16 cellular contexts compared by ENCODE assay signal in the genomic region with DNA sequence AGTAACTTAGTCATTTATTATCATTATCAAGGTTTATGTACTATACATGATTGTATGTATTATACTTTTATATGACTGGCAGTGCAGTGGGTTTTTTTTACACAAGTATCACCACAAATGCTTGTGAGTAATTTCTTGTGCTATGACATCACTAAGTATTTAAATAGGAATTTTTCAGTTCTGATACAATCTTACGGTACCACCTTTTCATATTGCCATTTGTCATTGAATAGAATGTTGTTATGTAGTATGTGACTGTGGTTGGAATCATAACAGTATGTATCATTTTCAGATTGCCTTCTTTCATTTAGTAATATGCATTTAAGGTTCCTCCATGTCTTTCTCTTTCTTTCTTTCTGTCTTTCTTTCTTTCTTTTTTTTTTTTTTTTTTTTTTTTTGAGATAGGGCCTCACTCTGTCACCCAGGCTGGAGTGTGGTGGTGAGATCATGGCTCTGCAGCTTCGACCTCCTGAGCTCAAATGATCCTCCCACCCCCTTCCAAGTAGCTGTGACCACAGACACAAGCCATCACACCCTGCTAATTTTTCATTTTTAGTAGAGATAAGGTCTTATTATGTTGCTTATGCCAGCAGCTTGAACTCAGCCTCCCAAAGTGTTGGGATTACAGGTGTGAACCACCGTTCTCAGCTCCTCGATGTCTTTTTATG.
DNase-seq lines count a peak whose midpoint lies in the region; ATAC-seq lines count a peak whose summit lies in the region.
"Had no signal": no experiment of that assay in that cellular context is flagged by ENCODE, and none has a peak within 500 bp of the region (broad histone marks: within the 10 kb centered on the region; RNA-seq: fewer than 3 reads in every experiment).

No MANE protein-coding gene starts in this region.

- peaks cover 72% of the 10 kb centered on the region for H3K4me1 Mint-ChIP-seq in stimulated activated effector memory CD8-positive, alpha-beta T cell treated with anti-CD3 and anti-CD28 coated beads, Interleukin-12 subunit alpha, Interleukin-12 subunit beta, amount 100 ng/mL, for 72 hours

- no peaks in the 10 kb centered on the region for H3K9me3 Mint-ChIP-seq in stimulated activated effector memory CD8-positive, alpha-beta T cell treated with anti-CD3 and anti-CD28 coated beads, Interleukin-12 subunit alpha, Interleukin-12 subunit beta, amount 100 ng/mL, for 72 hours

- H3K27ac Mint-ChIP-seq in stimulated activated effector memory CD8-positive, alpha-beta T cell treated with anti-CD3 and anti-CD28 coated beads, Interleukin-12 subunit alpha, Interleukin-12 subunit beta, amount 100 ng/mL, for 72 hours: peak overlapping the region; percentile 90

- peak overlapping the region; percentile 59 for H3K4me3 Mint-ChIP-seq in stimulated activated effector memory CD8-positive, alpha-beta T cell treated with anti-CD3 and anti-CD28 coated beads, Interleukin-12 subunit alpha, Interleukin-12 subunit beta, amount 100 ng/mL, for 72 hours

- DNase-seq in activated effector memory CD4-positive, alpha-beta T cell treated with anti-CD3 and anti-CD28 coated beads, Interleukin-2, amount 50 U/mL, for 16 hours: peak; percentile 74
- DNase-seq in activated effector memory CD4-positive, alpha-beta T cell treated with Interleukin-2 at 50 U/mL for 16 hours: no peak
- DNase-seq in activated CD4-positive, alpha-beta T cell treated with anti-CD3 and anti-CD28 coated beads, Interleukin-2, amount 50 U/mL, for 48 hours: peak; percentile 46 to 54
- DNase-seq in amniotic epithelial cell (ENCODE audit: low read depth) (peak; percentile 15), AG20443 (ENCODE audit: low spot score) (no peak)
- peak in 1 of 2 donors; percentile 69 for DNase-seq in stimulated activated effector memory CD8-positive, alpha-beta T cell treated with anti-CD3 and anti-CD28 coated beads, Interleukin-12 subunit alpha, Interleukin-12 subunit beta, amount 100 ng/mL, for 72 hours (ENCODE audit: low spot score in 2 of 2)
- DNase-seq: Caco-2, foreskin keratinocyte, GM23248, Karpas-422, left ventricle myocardium inferior, NCI-H1092 treated with DMSO at 0.1 percent for 48 hours, NCI-H748 treated with DMSO at 0.1 percent for 48 hours, SK-N-SH had no signal

- peak; percentile 86 for ATAC-seq in stimulated activated effector memory CD8-positive, alpha-beta T cell treated with anti-CD3 and anti-CD28 coated beads, Interleukin-12 subunit alpha, Interleukin-12 subunit beta, amount 100 ng/mL, for 72 hours
- ATAC-seq in GM18861 (IDR thresholded peaks at IDR 0.05; ENCODE audit: unreplicated experiment) (no peak), HG02981 (IDR thresholded peaks at IDR 0.05; ENCODE audit: unreplicated experiment) (no peak)
- ATAC-seq: foreskin keratinocyte had no signal

- H3K36me3 Mint-ChIP-seq in stimulated activated effector memory CD8-positive, alpha-beta T cell treated with anti-CD3 and anti-CD28 coated beads, Interleukin-12 subunit alpha, Interleukin-12 subunit beta, amount 100 ng/mL, for 72 hours: peaks cover 36% of the 10 kb centered on the region

Comparison
In these comparisons a context has a peak if more than half of its experiments do, and no peak if none do; other contexts are left out.
1. DNase-seq: peak in activated effector memory CD4-positive, alpha-beta T cell treated with anti-CD3 and anti-CD28 coated beads, Interleukin-2, amount 50 U/mL, for 16 hours (single experiment), activated CD4-positive, alpha-beta T cell treated with anti-CD3 and anti-CD28 coated beads, Interleukin-2, amount 50 U/mL, for 48 hours (2 of 2) and amniotic epithelial cell (single experiment); none in activated effector memory CD4-positive, alpha-beta T cell treated with Interleukin-2 at 50 U/mL for 16 hours (single experiment) and AG20443 (single experiment).